ENCODE assay signal across 1 cellular context in the genomic region with DNA sequence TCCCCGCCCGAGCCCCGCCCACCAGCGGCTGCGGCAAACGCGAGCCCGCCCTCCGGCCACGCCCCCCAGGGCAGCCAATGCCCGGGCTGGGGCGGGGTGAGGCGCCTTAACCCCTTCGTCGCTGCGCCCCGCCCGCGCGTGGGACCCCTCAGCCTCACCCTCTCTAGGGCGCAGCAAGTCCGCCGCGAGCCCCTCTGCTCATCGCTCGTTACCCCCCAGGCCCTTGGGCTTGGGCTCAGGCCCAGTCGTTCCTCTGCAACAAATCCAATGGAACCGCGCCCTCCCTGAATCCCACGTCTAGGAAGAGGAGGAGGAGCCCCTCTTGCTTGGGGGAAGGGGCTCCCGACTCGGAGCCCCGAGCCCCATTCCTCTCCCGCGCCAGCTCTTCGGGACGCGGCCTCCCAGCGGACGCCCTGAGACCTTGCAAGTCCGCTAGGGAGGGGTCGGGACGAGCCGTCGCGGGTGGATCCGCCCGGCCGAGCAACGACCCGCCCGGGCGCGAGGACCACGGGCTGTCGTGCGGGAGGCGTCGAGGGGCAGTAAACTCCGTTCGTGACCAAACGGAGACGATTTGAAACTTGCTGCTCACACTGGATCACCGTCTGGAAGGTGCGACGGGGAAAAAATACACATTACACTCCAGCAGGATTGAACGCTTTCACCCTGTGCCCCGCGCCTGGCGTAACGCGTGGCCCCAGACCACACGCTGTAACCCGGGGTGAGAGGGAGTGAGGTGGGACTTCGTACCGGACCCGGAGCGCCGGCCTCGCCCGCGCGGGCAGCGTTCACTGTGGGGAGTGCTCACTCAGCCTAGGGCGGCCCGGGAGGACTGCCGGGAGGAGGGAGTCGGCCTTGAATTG.
A peak's percentile ranks its signal among the peaks of the same experiment; 100 is the strongest.
TF ChIP-seq lines count a peak whose summit lies in the region.

No MANE protein-coding gene starts in this region.

TF ChIP-seq in HepG2, 621 proteins besides CTCF, POLR2A, EP300 and RAD21 (continued from another document and continues in another):
- TF ChIP-seq, protein P1, sequence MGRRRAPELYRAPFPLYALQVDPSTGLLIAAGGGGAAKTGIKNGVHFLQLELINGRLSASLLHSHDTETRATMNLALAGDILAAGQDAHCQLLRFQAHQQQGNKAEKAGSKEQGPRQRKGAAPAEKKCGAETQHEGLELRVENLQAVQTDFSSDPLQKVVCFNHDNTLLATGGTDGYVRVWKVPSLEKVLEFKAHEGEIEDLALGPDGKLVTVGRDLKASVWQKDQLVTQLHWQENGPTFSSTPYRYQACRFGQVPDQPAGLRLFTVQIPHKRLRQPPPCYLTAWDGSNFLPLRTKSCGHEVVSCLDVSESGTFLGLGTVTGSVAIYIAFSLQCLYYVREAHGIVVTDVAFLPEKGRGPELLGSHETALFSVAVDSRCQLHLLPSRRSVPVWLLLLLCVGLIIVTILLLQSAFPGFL (CRISPR knock-in tag; IDR thresholded peaks at IDR 0.05), result peak; percentile 26; the same call in 1 of the 2 replicates
- TF ChIP-seq ZBTB8A (CRISPR knock-in tag; IDR thresholded peaks at IDR 0.05; ENCODE audit: borderline replicate concordance, low read depth) (peak; percentile 39; the same call in 1 of the 2 replicates), SYNCRIP (IDR thresholded peaks at IDR 0.05; ENCODE audit: insufficient read depth, low read depth, low read length) (no peak), CEBPB (IDR thresholded peaks at IDR 0.05; ENCODE audit: borderline replicate concordance, low read depth, low read length) (no peak), ZNF749 (CRISPR knock-in tag; IDR thresholded peaks at IDR 0.05; ENCODE audit: borderline replicate concordance) (peak; percentile 93), MAFF (IDR thresholded peaks at IDR 0.05; ENCODE audit: low read depth, low read length) (no peak), ZMYM3 (CRISPR knock-in tag; IDR thresholded peaks at IDR 0.05) (peak; percentile 98), FOXK2 (IDR thresholded peaks at IDR 0.05) (no peak), FOXM1 (CRISPR knock-in tag; IDR thresholded peaks at IDR 0.05) (0 out of 2 replicates have a peak, but pooled peaks have one; percentile 49), KDM5A (IDR thresholded peaks at IDR 0.05; ENCODE audit: borderline replicate concordance, low read length) (peak; percentile 83), ZNF143 (CRISPR knock-in tag; IDR thresholded peaks at IDR 0.05) (peak; percentile 37; the same call in 1 of the 2 replicates), ZNF337 (CRISPR knock-in tag; IDR thresholded peaks at IDR 0.05; ENCODE audit: borderline replicate concordance, low read depth) (peak; percentile 77; the same call in 1 of the 2 replicates), ZNF670 (CRISPR knock-in tag; IDR thresholded peaks at IDR 0.05; ENCODE audit: borderline replicate concordance) (peak; percentile 90; the same call in 1 of the 2 replicates), NCOA1 (CRISPR knock-in tag; IDR thresholded peaks at IDR 0.05) (peak; percentile 57; the same call in 1 of the 2 replicates), ZNF841 (CRISPR knock-in tag; IDR thresholded peaks at IDR 0.05; ENCODE audit: borderline replicate concordance) (0 out of 2 replicates have a peak, but pooled peaks have one; percentile 51), GTF3A (CRISPR knock-in tag; conservative IDR thresholded peaks at IDR 0.05) (0 out of 2 replicates have a peak, but pooled peaks have one; percentile 66), ARHGAP35 (CRISPR knock-in tag; IDR thresholded peaks at IDR 0.05; ENCODE audit: borderline replicate concordance) (peak; percentile 17; the same call in 1 of the 2 replicates), ELF4 (CRISPR knock-in tag; IDR thresholded peaks at IDR 0.05; ENCODE audit: borderline replicate concordance) (no peak), FOXK1 (CRISPR knock-in tag; IDR thresholded peaks at IDR 0.05; ENCODE audit: borderline replicate concordance, low read depth) (no peak), ZNF572 (CRISPR knock-in tag; IDR thresholded peaks at IDR 0.05) (peak; percentile 81; the same call in 1 of the 2 replicates)
- TF ChIP-seq, protein P2, sequence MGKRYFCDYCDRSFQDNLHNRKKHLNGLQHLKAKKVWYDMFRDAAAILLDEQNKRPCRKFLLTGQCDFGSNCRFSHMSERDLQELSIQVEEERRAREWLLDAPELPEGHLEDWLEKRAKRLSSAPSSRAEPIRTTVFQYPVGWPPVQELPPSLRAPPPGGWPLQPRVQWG (CRISPR knock-in tag; IDR thresholded peaks at IDR 0.05; ENCODE audit: borderline replicate concordance, low read depth), result no peak
- TF ChIP-seq, protein P3, sequence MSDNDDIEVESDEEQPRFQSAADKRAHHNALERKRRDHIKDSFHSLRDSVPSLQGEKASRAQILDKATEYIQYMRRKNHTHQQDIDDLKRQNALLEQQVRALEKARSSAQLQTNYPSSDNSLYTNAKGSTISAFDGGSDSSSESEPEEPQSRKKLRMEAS (IDR thresholded peaks at IDR 0.05), result peak; percentile 89
- TF ChIP-seq, protein P4, sequence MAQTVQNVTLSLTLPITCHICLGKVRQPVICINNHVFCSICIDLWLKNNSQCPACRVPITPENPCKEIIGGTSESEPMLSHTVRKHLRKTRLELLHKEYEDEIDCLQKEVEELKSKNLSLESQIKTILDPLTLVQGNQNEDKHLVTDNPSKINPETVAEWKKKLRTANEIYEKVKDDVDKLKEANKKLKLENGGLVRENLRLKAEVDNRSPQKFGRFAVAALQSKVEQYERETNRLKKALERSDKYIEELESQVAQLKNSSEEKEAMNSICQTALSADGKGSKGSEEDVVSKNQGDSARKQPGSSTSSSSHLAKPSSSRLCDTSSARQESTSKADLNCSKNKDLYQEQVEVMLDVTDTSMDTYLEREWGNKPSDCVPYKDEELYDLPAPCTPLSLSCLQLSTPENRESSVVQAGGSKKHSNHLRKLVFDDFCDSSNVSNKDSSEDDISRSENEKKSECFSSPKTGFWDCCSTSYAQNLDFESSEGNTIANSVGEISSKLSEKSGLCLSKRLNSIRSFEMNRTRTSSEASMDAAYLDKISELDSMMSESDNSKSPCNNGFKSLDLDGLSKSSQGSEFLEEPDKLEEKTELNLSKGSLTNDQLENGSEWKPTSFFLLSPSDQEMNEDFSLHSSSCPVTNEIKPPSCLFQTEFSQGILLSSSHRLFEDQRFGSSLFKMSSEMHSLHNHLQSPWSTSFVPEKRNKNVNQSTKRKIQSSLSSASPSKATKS (CRISPR knock-in tag; IDR thresholded peaks at IDR 0.05), result peak; percentile 62; the same call in 1 of the 2 replicates
- TF ChIP-seq, protein P5, sequence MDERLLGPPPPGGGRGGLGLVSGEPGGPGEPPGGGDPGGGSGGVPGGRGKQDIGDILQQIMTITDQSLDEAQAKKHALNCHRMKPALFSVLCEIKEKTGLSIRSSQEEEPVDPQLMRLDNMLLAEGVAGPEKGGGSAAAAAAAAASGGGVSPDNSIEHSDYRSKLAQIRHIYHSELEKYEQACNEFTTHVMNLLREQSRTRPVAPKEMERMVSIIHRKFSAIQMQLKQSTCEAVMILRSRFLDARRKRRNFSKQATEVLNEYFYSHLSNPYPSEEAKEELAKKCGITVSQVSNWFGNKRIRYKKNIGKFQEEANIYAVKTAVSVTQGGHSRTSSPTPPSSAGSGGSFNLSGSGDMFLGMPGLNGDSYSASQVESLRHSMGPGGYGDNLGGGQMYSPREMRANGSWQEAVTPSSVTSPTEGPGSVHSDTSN (CRISPR knock-in tag; IDR thresholded peaks at IDR 0.05), result no peak
- TF ChIP-seq, protein P6, sequence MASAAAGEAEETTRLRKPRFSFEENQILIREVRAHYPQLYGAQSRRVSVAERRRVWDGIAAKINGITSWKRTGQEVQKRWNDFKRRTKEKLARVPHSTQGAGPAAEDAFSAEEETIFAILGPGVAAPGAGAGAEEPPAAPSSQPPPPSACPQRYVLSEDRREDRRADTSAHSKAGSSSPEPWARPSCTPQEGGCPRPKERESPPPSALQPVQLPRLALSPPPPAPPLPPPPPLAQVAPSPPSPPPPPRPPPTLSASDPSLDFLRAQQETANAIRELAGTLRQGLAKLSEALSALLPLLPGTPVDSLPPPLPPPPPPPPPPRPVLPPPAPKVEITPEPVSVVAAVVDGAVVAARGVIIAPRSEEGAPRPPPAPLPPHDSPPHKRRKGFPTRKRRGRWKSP (CRISPR knock-in tag; IDR thresholded peaks at IDR 0.05), result peak; percentile 89; the same call in 1 of the 2 replicates
- TF ChIP-seq, protein P7, sequence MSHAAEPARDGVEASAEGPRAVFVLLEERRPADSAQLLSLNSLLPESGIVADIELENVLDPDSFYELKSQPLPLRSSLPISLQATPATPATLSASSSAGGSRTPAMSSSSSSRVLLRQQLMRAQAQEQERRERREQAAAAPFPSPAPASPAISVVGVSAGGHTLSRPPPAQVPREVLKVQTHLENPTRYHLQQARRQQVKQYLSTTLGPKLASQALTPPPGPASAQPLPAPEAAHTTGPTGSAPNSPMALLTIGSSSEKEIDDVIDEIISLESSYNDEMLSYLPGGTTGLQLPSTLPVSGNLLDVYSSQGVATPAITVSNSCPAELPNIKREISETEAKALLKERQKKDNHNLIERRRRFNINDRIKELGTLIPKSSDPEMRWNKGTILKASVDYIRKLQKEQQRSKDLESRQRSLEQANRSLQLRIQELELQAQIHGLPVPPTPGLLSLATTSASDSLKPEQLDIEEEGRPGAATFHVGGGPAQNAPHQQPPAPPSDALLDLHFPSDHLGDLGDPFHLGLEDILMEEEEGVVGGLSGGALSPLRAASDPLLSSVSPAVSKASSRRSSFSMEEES (CRISPR knock-in tag; IDR thresholded peaks at IDR 0.05), result peak; percentile 54; the same call in 1 of the 2 replicates
- TF ChIP-seq, protein P8, sequence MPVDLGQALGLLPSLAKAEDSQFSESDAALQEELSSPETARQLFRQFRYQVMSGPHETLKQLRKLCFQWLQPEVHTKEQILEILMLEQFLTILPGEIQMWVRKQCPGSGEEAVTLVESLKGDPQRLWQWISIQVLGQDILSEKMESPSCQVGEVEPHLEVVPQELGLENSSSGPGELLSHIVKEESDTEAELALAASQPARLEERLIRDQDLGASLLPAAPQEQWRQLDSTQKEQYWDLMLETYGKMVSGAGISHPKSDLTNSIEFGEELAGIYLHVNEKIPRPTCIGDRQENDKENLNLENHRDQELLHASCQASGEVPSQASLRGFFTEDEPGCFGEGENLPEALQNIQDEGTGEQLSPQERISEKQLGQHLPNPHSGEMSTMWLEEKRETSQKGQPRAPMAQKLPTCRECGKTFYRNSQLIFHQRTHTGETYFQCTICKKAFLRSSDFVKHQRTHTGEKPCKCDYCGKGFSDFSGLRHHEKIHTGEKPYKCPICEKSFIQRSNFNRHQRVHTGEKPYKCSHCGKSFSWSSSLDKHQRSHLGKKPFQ (CRISPR knock-in tag; IDR thresholded peaks at IDR 0.05; ENCODE audit: insufficient replicate concordance), result peak; percentile 97
- TF ChIP-seq, protein P9, sequence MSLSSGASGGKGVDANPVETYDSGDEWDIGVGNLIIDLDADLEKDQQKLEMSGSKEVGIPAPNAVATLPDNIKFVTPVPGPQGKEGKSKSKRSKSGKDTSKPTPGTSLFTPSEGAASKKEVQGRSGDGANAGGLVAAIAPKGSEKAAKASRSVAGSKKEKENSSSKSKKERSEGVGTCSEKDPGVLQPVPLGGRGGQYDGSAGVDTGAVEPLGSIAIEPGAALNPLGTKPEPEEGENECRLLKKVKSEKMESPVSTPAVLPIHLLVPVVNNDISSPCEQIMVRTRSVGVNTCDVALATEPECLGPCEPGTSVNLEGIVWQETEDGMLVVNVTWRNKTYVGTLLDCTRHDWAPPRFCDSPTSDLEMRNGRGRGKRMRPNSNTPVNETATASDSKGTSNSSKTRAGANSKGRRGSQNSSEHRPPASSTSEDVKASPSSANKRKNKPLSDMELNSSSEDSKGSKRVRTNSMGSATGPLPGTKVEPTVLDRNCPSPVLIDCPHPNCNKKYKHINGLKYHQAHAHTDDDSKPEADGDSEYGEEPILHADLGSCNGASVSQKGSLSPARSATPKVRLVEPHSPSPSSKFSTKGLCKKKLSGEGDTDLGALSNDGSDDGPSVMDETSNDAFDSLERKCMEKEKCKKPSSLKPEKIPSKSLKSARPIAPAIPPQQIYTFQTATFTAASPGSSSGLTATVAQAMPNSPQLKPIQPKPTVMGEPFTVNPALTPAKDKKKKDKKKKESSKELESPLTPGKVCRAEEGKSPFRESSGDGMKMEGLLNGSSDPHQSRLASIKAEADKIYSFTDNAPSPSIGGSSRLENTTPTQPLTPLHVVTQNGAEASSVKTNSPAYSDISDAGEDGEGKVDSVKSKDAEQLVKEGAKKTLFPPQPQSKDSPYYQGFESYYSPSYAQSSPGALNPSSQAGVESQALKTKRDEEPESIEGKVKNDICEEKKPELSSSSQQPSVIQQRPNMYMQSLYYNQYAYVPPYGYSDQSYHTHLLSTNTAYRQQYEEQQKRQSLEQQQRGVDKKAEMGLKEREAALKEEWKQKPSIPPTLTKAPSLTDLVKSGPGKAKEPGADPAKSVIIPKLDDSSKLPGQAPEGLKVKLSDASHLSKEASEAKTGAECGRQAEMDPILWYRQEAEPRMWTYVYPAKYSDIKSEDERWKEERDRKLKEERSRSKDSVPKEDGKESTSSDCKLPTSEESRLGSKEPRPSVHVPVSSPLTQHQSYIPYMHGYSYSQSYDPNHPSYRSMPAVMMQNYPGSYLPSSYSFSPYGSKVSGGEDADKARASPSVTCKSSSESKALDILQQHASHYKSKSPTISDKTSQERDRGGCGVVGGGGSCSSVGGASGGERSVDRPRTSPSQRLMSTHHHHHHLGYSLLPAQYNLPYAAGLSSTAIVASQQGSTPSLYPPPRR (CRISPR knock-in tag; IDR thresholded peaks at IDR 0.05; ENCODE audit: borderline replicate concordance), result peak; percentile 17; the same call in 1 of the 2 replicates
- TF ChIP-seq, protein P10, sequence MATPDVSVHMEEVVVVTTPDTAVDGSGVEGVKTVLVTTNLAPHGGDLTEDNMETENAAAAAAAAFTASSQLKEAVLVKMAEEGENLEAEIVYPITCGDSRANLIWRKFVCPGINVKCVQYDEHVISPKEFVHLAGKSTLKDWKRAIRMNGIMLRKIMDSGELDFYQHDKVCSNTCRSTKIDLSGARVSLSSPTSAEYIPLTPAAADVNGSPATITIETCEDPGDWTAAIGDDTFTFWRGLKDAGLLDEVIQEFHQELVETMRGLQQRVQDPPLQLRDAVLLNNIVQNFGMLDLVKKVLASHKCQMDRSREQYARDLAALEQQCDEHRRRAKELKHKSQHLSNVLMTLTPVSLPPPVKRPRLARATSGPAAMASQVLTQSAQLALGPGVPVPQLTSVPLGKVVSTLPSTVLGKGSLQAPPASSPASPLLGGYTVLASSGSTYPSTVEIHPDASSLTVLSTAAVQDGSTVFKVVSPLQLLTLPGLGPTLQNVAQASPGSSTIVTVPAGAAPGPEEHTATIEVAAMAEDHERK (CRISPR knock-in tag; IDR thresholded peaks at IDR 0.05; ENCODE audit: low read depth), result no peak
- TF ChIP-seq, protein P11, sequence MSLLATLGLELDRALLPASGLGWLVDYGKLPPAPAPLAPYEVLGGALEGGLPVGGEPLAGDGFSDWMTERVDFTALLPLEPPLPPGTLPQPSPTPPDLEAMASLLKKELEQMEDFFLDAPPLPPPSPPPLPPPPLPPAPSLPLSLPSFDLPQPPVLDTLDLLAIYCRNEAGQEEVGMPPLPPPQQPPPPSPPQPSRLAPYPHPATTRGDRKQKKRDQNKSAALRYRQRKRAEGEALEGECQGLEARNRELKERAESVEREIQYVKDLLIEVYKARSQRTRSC (CRISPR knock-in tag; IDR thresholded peaks at IDR 0.05; ENCODE audit: low read depth), result peak; percentile 60; the same call in 1 of the 2 replicates
